Comparison of ENCODE assay signal across 8 cellular contexts in genomic region chr3:197256836-197257444, GRCh38.
DNase-seq lines count a peak whose midpoint lies in the region; ATAC-seq lines count a peak whose summit lies in the region.

No MANE protein-coding gene starts in this region.

- DNase-seq in stimulated activated CD4-positive, alpha-beta T cell treated with anti-CD3 and anti-CD28 coated beads, Interleukin-1b, Interleukin-23, amount 100 ng/mL, for 24 hours (ENCODE audit: low read depth in 4 of 4, low spot score in 1 of 4), result peak in 3 of 4 experiments; percentile 5 to 20 (median 7)
- DNase-seq in stimulated activated CD4-positive, alpha-beta T cell treated with anti-CD3 and anti-CD28 coated beads, Interleukin-1b, Interleukin-23, amount 100 ng/mL, for 48 hours, result no peak
- DNase-seq in NCI-H146 treated with DMSO at 0.1 percent for 48 hours (lab: John Stamatoyannopoulos, UW; ENCODE audit: unreplicated experiment), result peak; percentile 53
- DNase-seq in activated CD4-positive, alpha-beta T cell treated with anti-CD3 and anti-CD28 coated beads for 48 hours, result peak; percentile 42
- DNase-seq in fibroblast of the conjunctiva (ENCODE audit: low read depth), result peak; percentile 37
- DNase-seq in skeletal muscle cell (ENCODE audit: low read depth), result peak; percentile 4

- ATAC-seq in HG03460 (IDR thresholded peaks at IDR 0.05; ENCODE audit: unreplicated experiment) (no peak), HG03520 (IDR thresholded peaks at IDR 0.05; ENCODE audit: unreplicated experiment) (no peak)

- no peak overlapping the region for H3K4me3 ChIP-seq in skeletal muscle cell (ENCODE audit: low read depth, low read length)
